Comparison of ENCODE assay signal across 14 cellular contexts in the genomic region with DNA sequence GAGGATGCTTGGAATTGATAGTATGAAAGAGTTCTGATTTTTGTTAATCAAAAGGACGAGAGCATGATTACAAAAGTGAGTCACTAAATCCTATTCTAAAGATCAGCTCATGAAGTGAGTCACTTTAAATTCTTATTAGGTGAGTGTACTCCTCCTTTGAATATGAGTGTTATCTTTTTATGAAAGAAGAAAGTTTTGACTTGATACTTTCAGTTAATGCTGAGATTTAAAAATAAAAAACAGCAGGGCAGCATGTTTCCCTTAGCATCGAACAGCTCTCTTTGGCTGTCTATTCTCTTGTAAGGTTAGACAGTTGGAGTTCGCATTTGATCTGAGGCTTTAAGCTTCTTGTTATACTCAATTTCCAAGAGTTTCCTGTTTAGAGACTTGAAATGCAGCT.
DNase-seq lines count a peak whose midpoint lies in the region; ATAC-seq and TF ChIP-seq lines count a peak whose summit lies in the region.
"Had no signal": no experiment of that assay in that cellular context is flagged by ENCODE, and none has a peak within 500 bp of the region (broad histone marks: within the 10 kb centered on the region; RNA-seq: fewer than 3 reads in every experiment).

No MANE protein-coding gene starts in this region.

- no peaks in the 10 kb centered on the region for H3K79me2 ChIP-seq in Karpas-422 (ENCODE audit: low read length)

- H3K36me3 Mint-ChIP-seq in HFFc6 (ENCODE audit: low read depth) (no peaks in the 10 kb centered on the region), immature natural killer cell (no peaks in the 10 kb centered on the region)
- H3K36me3 Mint-ChIP-seq: memory B cell had no signal

- H3K4me3 ChIP-seq in fibroblast of the aortic adventitia (ENCODE audit: low read depth, low read length): no peak overlapping the region
- H3K4me3 ChIP-seq in Karpas-422 (ENCODE audit: low read length): no peak overlapping the region
- H3K4me3 ChIP-seq: psoas muscle had no signal

- no peaks in the 10 kb centered on the region for H3K9me2 ChIP-seq in Karpas-422 (replicated peaks; ENCODE audit: insufficient read depth, low read length)

- no peak overlapping the region for H3K27ac ChIP-seq in Karpas-422 (ENCODE audit: low read length)
- H3K27ac ChIP-seq: psoas muscle had no signal

- H3K4me1 ChIP-seq in Karpas-422 (ENCODE audit: low read length): no peaks in the 10 kb centered on the region
- H3K4me1 ChIP-seq: psoas muscle had no signal

- peak; percentile 82 for ATAC-seq in SK-N-SH treated with all-trans-retinoic acid at 6 μM for 48 hours
- ATAC-seq in GM21619 (IDR thresholded peaks at IDR 0.05; ENCODE audit: unreplicated experiment): no peak
- ATAC-seq: psoas muscle had no signal

- H3K4me3 Mint-ChIP-seq in HFFc6: no peak overlapping the region
- H3K4me3 Mint-ChIP-seq in immature natural killer cell: no peak overlapping the region
- H3K4me3 Mint-ChIP-seq: memory B cell had no signal

- H3K4me1 Mint-ChIP-seq in HFFc6 (ENCODE audit: low read depth): peaks cover 15% of the 10 kb centered on the region
- no peaks in the 10 kb centered on the region for H3K4me1 Mint-ChIP-seq in immature natural killer cell
- H3K4me1 Mint-ChIP-seq: memory B cell had no signal

- no peak overlapping the region for H2AFZ ChIP-seq in Karpas-422 (ENCODE audit: low read length)

- DNase-seq in HFFc6: peak; percentile 67
- DNase-seq in fibroblast of the aortic adventitia (ENCODE audit: low read depth): peak; percentile 75
- DNase-seq in stromal cell of bone marrow (ENCODE audit: low read depth): peak; percentile 57
- DNase-seq in immature natural killer cell: no peak
- no peak for DNase-seq in Karpas-422
- DNase-seq: activated CD4-positive, alpha-beta T cell treated with anti-CD3 and anti-CD28 coated beads for 1 hour; activated effector memory CD4-positive, alpha-beta T cell treated with Interleukin-2 at 50 U/mL for 16 hours; cortex of kidney; psoas muscle; SHP77 treated with DMSO at 0.1 percent for 48 hours; stimulated activated CD4-positive, alpha-beta T cell treated with anti-CD3 and anti-CD28 coated beads, Interleukin-4, amount 100 ng/mL, for 4 hours had no signal

- H3K27ac Mint-ChIP-seq in HFFc6 (no peak overlapping the region), immature natural killer cell (no peak overlapping the region)
- H3K27ac Mint-ChIP-seq: memory B cell had no signal

- H3K4me2 ChIP-seq in Karpas-422 (ENCODE audit: low read depth, low read length, poor library complexity, severe bottlenecking): no peak overlapping the region

- TF ChIP-seq CTCF in HFFc6 (IDR thresholded peaks at IDR 0.05): no peak
- TF ChIP-seq CTCF in fibroblast of the aortic adventitia (IDR thresholded peaks at IDR 0.05; ENCODE audit: insufficient read depth, low read length): no peak

- H3K9me3 ChIP-seq in Karpas-422 (ENCODE audit: low read length): no peaks in the 10 kb centered on the region
- H3K9me3 ChIP-seq: psoas muscle had no signal

- H3K9me3 Mint-ChIP-seq in HFFc6 (no peaks in the 10 kb centered on the region), immature natural killer cell (peaks cover 0 to 8% (median 0%) of the 10 kb centered on the region in 6 donors)
- H3K9me3 Mint-ChIP-seq: memory B cell had no signal

- H3K9ac ChIP-seq in Karpas-422 (ENCODE audit: low read length): no peak overlapping the region

- H3K36me3 ChIP-seq in Karpas-422 (ENCODE audit: insufficient read depth, low read length): no peaks in the 10 kb centered on the region

- H4K20me1 ChIP-seq in Karpas-422 (ENCODE audit: insufficient read depth, low read depth, low read length): no peaks in the 10 kb centered on the region

- no peaks in the 10 kb centered on the region for H3K27me3 ChIP-seq in Karpas-422 (ENCODE audit: low read length)

- H3K27me3 Mint-ChIP-seq in HFFc6 (ENCODE audit: insufficient read depth): no peaks in the 10 kb centered on the region
- no peaks in the 10 kb centered on the region for H3K27me3 Mint-ChIP-seq in immature natural killer cell (ENCODE audit: low read depth in 3 of 3)
- H3K27me3 Mint-ChIP-seq: memory B cell had no signal

TF ChIP-seq in SK-N-SH treated with all-trans-retinoic acid at 6 μM for 48 hours, 23 proteins besides CTCF, POLR2A, EP300 and RAD21:
- TF ChIP-seq ISL1 (CRISPR knock-in tag; IDR thresholded peaks at IDR 0.05): peak; percentile 82; the same call in 1 of the 2 replicates
- TF ChIP-seq, protein P1, sequence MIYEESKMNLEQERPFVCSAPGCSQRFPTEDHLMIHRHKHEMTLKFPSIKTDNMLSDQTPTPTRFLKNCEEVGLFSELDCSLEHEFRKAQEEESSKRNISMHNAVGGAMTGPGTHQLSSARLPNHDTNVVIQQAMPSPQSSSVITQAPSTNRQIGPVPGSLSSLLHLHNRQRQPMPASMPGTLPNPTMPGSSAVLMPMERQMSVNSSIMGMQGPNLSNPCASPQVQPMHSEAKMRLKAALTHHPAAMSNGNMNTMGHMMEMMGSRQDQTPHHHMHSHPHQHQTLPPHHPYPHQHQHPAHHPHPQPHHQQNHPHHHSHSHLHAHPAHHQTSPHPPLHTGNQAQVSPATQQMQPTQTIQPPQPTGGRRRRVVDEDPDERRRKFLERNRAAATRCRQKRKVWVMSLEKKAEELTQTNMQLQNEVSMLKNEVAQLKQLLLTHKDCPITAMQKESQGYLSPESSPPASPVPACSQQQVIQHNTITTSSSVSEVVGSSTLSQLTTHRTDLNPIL (CRISPR knock-in tag; IDR thresholded peaks at IDR 0.05; ENCODE audit: low read depth): no peak

Comparison
In these comparisons a context has a peak if more than half of its experiments do, and no peak if none do; other contexts are left out.
1. DNase-seq: peak in HFFc6 (single experiment), fibroblast of the aortic adventitia (single experiment) and stromal cell of bone marrow (single experiment); none in immature natural killer cell (0 of 3) and Karpas-422 (single experiment).